ENCODE assay signal across 8 cellular contexts in the genomic region with DNA sequence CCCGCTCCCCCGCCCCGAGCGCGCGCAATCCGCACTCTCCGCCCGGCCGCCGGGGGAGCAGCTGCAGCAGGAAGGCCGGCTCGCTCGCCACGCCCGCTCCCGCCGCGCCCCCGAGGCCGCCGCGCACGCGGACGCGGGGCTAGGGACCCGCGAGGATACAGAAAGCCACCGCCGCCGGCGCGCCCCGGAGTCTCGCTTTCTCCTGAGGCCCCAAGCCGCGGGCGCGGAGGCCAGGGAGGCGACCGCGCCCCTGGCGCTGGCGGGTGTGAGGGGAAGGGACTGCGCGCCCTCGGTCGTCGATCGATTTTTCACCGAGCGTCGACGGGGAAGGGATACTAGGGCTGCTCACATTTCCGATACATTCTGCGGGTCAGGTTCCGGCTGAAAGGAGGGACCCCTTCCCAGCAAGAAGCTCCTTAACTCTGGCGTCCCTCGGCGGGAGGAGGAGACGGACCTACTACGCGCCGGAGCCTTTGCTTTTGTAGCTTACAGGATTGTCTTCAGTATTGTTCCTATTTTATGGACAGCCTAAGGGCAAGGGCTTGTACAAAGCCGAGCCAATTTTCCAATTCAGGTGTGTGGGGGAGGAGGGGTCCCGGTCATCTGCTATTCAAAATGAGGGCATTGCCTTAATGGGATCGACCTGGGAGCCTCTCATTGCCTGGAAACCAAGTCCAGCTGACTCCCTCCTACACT. TPM values are rescaled to one million over a fixed set of nuclear protein-coding genes. Genes with fewer than 3 reads are reported as not detected.
A peak's percentile ranks its signal among the peaks of the same experiment; 100 is the strongest.
DNase-seq lines count a peak whose midpoint lies in the region; ATAC-seq and TF ChIP-seq lines count a peak whose summit lies in the region.

No MANE protein-coding gene starts in this region.

- peak in 1 of 2 donors; percentile 77 for TF ChIP-seq POLR2A in lower leg skin (IDR thresholded peaks at IDR 0.05)

- no peaks in the 10 kb centered on the region for H3K27me3 ChIP-seq in dorsolateral prefrontal cortex

- CTCF ChIA-PET in AG04449 (lab: Yijun Ruan, JAX): interaction anchor here (0.7 to 7.5 kb wide), 6 partner anchors 12 to 190 kb away, joined by 3 to 135 read pairs (median 16); no protein-coding TSS in a partner anchor

- intact Hi-C loops in dorsolateral prefrontal cortex (cut with DNase I) (loop anchor here (2.0 to 10.0 kb wide), 8 partner anchors 41 to 189 kb away; no protein-coding TSS in a partner anchor), lower leg skin (cut with DNase I; ENCODE audit: low total_unique reads) (loop anchor here (10.0 kb wide), 1 partner anchor 147 kb away; no protein-coding TSS in a partner anchor)

- TF ChIP-seq CTCF in AG04449 (IDR thresholded peaks at IDR 0.05; ENCODE audit: insufficient read depth, low read length, missing control alignments): no peak
- TF ChIP-seq CTCF in dorsolateral prefrontal cortex (IDR thresholded peaks at IDR 0.05 in 54 of 56, conservative IDR thresholded peaks at IDR 0.05 in 2 of 56; ENCODE audit: low read depth in 1 of 56, partially characterized antibody in 56 of 56): peak in 30 of 56 donors; percentile 3 to 40 (median 21)
- no peak for TF ChIP-seq CTCF in lower leg skin (IDR thresholded peaks at IDR 0.05)

- H3K4me3 ChIP-seq in AG04449 (ENCODE audit: low read depth, low read length) (peak overlapping the region; percentile 74), dorsolateral prefrontal cortex (peak overlapping the region; percentile 53 to 95 (median 84)), lower leg skin (ENCODE audit: low read depth, poor library complexity, severe bottlenecking) (peak overlapping the region; percentile 53)

- DNase-seq in AG04449 (ENCODE audit: low read depth, low spot score) (no peak), NCI-H446 treated with DMSO at 0.1 percent for 48 hours (lab: John Stamatoyannopoulos, UW) (peak; percentile 66), dorsolateral prefrontal cortex (peak; percentile 68 to 90 (median 81)), lower leg skin (ENCODE audit: low spot score in 2 of 2) (peak; percentile 58 to 95)
- peak; percentile 69 for DNase-seq in activated CD4-positive, alpha-beta T cell treated with anti-CD3 and anti-CD28 coated beads, Interleukin-2, amount 50 U/mL, for 1 hour
- DNase-seq in stimulated activated CD4-positive, alpha-beta T cell treated with anti-CD3 and anti-CD28 coated beads, Interleukin-4, amount 100 ng/mL, for 4 hours: peak; percentile 68 to 69

- POLR2A ChIA-PET in AG04449 (lab: Yijun Ruan, JAX): interaction anchor here (0.6 to 1.1 kb wide), 2 partner anchors 36 to 147 kb away, joined by 3 read pairs; no protein-coding TSS in a partner anchor

- 1% methylated on average over 13 to 17 of the region's 68 CpGs for WGBS in lower leg skin, 2 donors

- H3K27ac ChIP-seq in dorsolateral prefrontal cortex: peak overlapping the region; percentile 77 to 100 (median 95)

- peak; percentile 37 for ATAC-seq in GM18861 (IDR thresholded peaks at IDR 0.05; ENCODE audit: unreplicated experiment)
- ATAC-seq in HG03139 (IDR thresholded peaks at IDR 0.05; ENCODE audit: unreplicated experiment): peak; percentile 47

RNA-seq across cellular contexts. Expression of a gene that starts 0.4 kb away (rescaled TPM):
- total RNA-seq in dorsolateral prefrontal cortex (100 to 1,000 TPM in 37 of 120 experiments, 10 to 100 TPM in 83; 36.8 to 242 (median 84.6) TPM), lower leg skin (10 to 100 TPM; 22.5 to 32.8 (median 30.1) TPM)

Comparison
In these comparisons a context has a peak if more than half of its experiments do, and no peak if none do; other contexts are left out.
1. CTCF ChIP-seq: peak in dorsolateral prefrontal cortex (30 of 56); none in AG04449 (single experiment) and lower leg skin (0 of 3).
2. Peak in every context shown above with its lines, with median percentiles within 50 percentile points of each other: H3K4me3 ChIP-seq.